Comparison of ENCODE assay signal across 1 cellular context in genomic region chr12:66693901-66694513, GRCh38.
TF ChIP-seq lines count a peak whose summit lies in the region.

No MANE protein-coding gene starts in this region.

TF ChIP-seq in H1, 55 proteins besides CTCF, POLR2A, EP300 and RAD21 (continued from another document):
- no peak for TF ChIP-seq CHD7 (IDR thresholded peaks at IDR 0.05; ENCODE audit: insufficient replicate concordance, low read length)
- no peak for TF ChIP-seq CHD2 (IDR thresholded peaks at IDR 0.05; ENCODE audit: low read length)
- TF ChIP-seq CREB1 (IDR thresholded peaks at IDR 0.05), result no peak
- TF ChIP-seq CBX8 (IDR thresholded peaks at IDR 0.05; ENCODE audit: borderline replicate concordance, low read depth, low read length), result no peak
- no peak for TF ChIP-seq TCF12 (IDR thresholded peaks at IDR 0.05; ENCODE audit: low read depth, low read length)
- TF ChIP-seq PHF8 (conservative IDR thresholded peaks at IDR 0.05; ENCODE audit: low read depth, low read length), result no peak
- no peak for TF ChIP-seq YY1 (IDR thresholded peaks at IDR 0.05; ENCODE audit: low read depth, low read length)
- no peak for TF ChIP-seq RFX5 (IDR thresholded peaks at IDR 0.05; ENCODE audit: borderline replicate concordance, low read depth, low read length)
- TF ChIP-seq SIRT6 (IDR thresholded peaks at IDR 0.05; ENCODE audit: low read length), result no peak
- no peak for TF ChIP-seq MAX (IDR thresholded peaks at IDR 0.05)
- TF ChIP-seq, protein P1, sequence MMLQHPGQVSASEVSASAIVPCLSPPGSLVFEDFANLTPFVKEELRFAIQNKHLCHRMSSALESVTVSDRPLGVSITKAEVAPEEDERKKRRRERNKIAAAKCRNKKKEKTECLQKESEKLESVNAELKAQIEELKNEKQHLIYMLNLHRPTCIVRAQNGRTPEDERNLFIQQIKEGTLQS (IDR thresholded peaks at IDR 0.05; ENCODE audit: insufficient read depth, low read depth, low read length), result no peak
- TF ChIP-seq BACH1 (IDR thresholded peaks at IDR 0.05; ENCODE audit: low read length), result no peak
- no peak for TF ChIP-seq EGR1 (IDR thresholded peaks at IDR 0.05; ENCODE audit: borderline replicate concordance, low read depth, low read length)
- TF ChIP-seq CTBP2 (IDR thresholded peaks at IDR 0.05; ENCODE audit: borderline replicate concordance, insufficient read depth, insufficient read length, low read length), result no peak
- no peak for TF ChIP-seq BRCA1 (IDR thresholded peaks at IDR 0.05; ENCODE audit: low read depth, low read length)
TF ChIP-seq in H1: peak in this region for 0.
